9 cellular contexts compared by ENCODE assay signal in genomic region chr6:158170656-158171081, GRCh38. TPM values are rescaled to one million over a fixed set of nuclear protein-coding genes. Genes with fewer than 3 reads are reported as not detected.
DNase-seq lines count a peak whose midpoint lies in the region; FAIRE-seq and TF ChIP-seq lines count a peak whose summit lies in the region.
"Had no signal": no experiment of that assay in that cellular context is flagged by ENCODE, and none has a peak within 500 bp of the region (broad histone marks: within the 10 kb centered on the region; RNA-seq: fewer than 3 reads in every experiment).

No MANE protein-coding gene starts in this region.

- peaks cover 18% of the 10 kb centered on the region for H3K4me1 Mint-ChIP-seq in activated naive CD4-positive, alpha-beta T cell treated with anti-CD3 and anti-CD28 coated beads, Interleukin-2, amount 10 ng/mL, durations not matched to agents 7 days and 5 days

- H3K27ac ChIP-seq in smooth muscle cell (ENCODE audit: low read depth) = peak overlapping the region; percentile 39

- CTCF ChIA-PET in activated naive CD4-positive, alpha-beta T cell treated with anti-CD3 and anti-CD28 coated beads, Interleukin-2, amount 10 ng/mL, durations not matched to agents 7 days and 5 days (lab: Charles Lee) = no interaction called here

- WGBS in smooth muscle cell (ENCODE audit: low lambda C conversion rate) = 43% methylated on average over 3 of the region's 3 CpGs

- H3K4me2 ChIP-seq in smooth muscle cell = peak overlapping the region; percentile 4

- no peak overlapping the region for H3K9ac ChIP-seq in smooth muscle cell (ENCODE audit: low read depth)

- no peak overlapping the region for H3K4me3 Mint-ChIP-seq in activated naive CD4-positive, alpha-beta T cell treated with anti-CD3 and anti-CD28 coated beads, Interleukin-2, amount 10 ng/mL, durations not matched to agents 7 days and 5 days

- DNase-seq in H54 (ENCODE audit: insufficient read length, low spot score) (peak; percentile 29), amniotic epithelial cell (ENCODE audit: low read depth) (peak; percentile 91), foreskin fibroblast (peak; percentile 83 to 90), smooth muscle cell (lab: John Stamatoyannopoulos, UW; ENCODE audit: unreplicated experiment) (no peak), Kasumi-1 (lab: John Stamatoyannopoulos, UW) (no peak), OCI-M2 (lab: John Stamatoyannopoulos, UW; ENCODE audit: unreplicated experiment) (no peak), MV-4-11 (lab: John Stamatoyannopoulos, UW) (no peak)
- DNase-seq in activated naive CD4-positive, alpha-beta T cell treated with anti-CD3 and anti-CD28 coated beads, Interleukin-2, amount 10 ng/mL, durations not matched to agents 7 days and 5 days = no peak

- no peaks in the 10 kb centered on the region for H3K27me3 ChIP-seq in smooth muscle cell (ENCODE audit: low read depth)

- TF ChIP-seq CTCF in foreskin fibroblast (IDR thresholded peaks at IDR 0.05; ENCODE audit: low read depth, low read length) (no peak), smooth muscle cell (IDR thresholded peaks at IDR 0.05; ENCODE audit: borderline replicate concordance, insufficient read depth, poor library complexity, severe bottlenecking) (no peak)

- H3K36me3 ChIP-seq in smooth muscle cell (ENCODE audit: low read depth) = peaks cover 3% of the 10 kb centered on the region

- H3K9me3 ChIP-seq in smooth muscle cell (replicated peaks; ENCODE audit: low read depth) = no peaks in the 10 kb centered on the region

- H3K4me3 ChIP-seq in foreskin fibroblast (ENCODE audit: low read depth in 1 of 2, low read length in 2 of 2) (peak overlapping the region in 1 of 2 donors; percentile 2), smooth muscle cell (no peak overlapping the region)

- H3K79me2 ChIP-seq in smooth muscle cell (ENCODE audit: low read depth) = peaks cover 14% of the 10 kb centered on the region

- H3K27me3 Mint-ChIP-seq in activated naive CD4-positive, alpha-beta T cell treated with anti-CD3 and anti-CD28 coated beads, Interleukin-2, amount 10 ng/mL, durations not matched to agents 7 days and 5 days = no peaks in the 10 kb centered on the region

- no peaks in the 10 kb centered on the region for H4K20me1 ChIP-seq in smooth muscle cell (ENCODE audit: low read depth)

- no peak overlapping the region for H3K27ac Mint-ChIP-seq in activated naive CD4-positive, alpha-beta T cell treated with anti-CD3 and anti-CD28 coated beads, Interleukin-2, amount 10 ng/mL, durations not matched to agents 7 days and 5 days

- FAIRE-seq in H54 (lab: Jason Lieb, UNC) = peak; percentile 91
- FAIRE-seq: endometrium had no signal

- no peaks in the 10 kb centered on the region for H3K9me3 Mint-ChIP-seq in activated naive CD4-positive, alpha-beta T cell treated with anti-CD3 and anti-CD28 coated beads, Interleukin-2, amount 10 ng/mL, durations not matched to agents 7 days and 5 days

- no peaks in the 10 kb centered on the region for H3K4me1 ChIP-seq in smooth muscle cell (ENCODE audit: low read depth)

- no peak overlapping the region for H2AFZ ChIP-seq in smooth muscle cell (ENCODE audit: low read depth)

- H3K36me3 Mint-ChIP-seq in activated naive CD4-positive, alpha-beta T cell treated with anti-CD3 and anti-CD28 coated beads, Interleukin-2, amount 10 ng/mL, durations not matched to agents 7 days and 5 days = peaks cover 35% of the 10 kb centered on the region

- no peak for TF ChIP-seq POLR2A in H54 (IDR thresholded peaks at IDR 0.05; ENCODE audit: low read depth, low read length)

- H3F3A ChIP-seq in smooth muscle cell (ENCODE audit: low read depth) = peaks cover 4% of the 10 kb centered on the region

RNA-seq across cellular contexts. Expression of gene GTF2H5, which starts 2.5 kb away (rescaled TPM):
- total RNA-seq in smooth muscle cell = 7.1 and 12.1 TPM in 2 replicates
- polyA plus RNA-seq in smooth muscle cell = 29.1 and 36.3 TPM in 2 replicates

RNA-seq across cellular contexts. Expression of gene SERAC1, which starts 2.6 kb away (rescaled TPM):
- 5.6 and 7.2 TPM in 2 replicates for total RNA-seq in smooth muscle cell
- 2.6 and 4.4 TPM in 2 replicates for polyA plus RNA-seq in smooth muscle cell

Comparison
In these comparisons a context has a peak if more than half of its experiments do, and no peak if none do; other contexts are left out.
1. DNase-seq: peak in H54 (single experiment), amniotic epithelial cell (single experiment) and foreskin fibroblast (2 of 2); none in smooth muscle cell (single experiment), Kasumi-1 (0 of 2), activated naive CD4-positive, alpha-beta T cell treated with anti-CD3 and anti-CD28 coated beads, Interleukin-2, amount 10 ng/mL, durations not matched to agents 7 days and 5 days (single experiment), OCI-M2 (single experiment) and MV-4-11 (single experiment).